In the genomic region with DNA sequence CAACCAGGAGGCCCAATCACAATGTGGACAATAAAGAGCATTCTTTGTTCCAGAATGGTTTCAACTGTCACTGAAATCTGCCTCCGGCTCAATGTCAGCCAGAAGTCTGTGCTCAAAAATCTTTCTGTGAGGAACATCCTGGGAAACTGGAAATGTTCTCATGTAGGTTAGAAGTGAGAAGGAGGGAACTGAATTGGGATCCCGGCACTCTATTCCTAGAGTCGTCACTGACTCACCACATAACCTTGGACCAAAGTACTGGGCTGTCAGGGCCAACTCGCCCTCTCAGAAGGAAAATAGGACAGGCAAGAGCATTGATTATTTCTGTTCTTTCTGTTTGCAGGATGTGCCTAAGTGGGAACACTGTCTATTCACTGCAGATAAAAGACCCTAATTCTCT, we compare ENCODE assay signal across 12 cellular contexts.
"Had no signal": no experiment of that assay in that cellular context is flagged by ENCODE, and none has a peak within 500 bp of the region (broad histone marks: within the 10 kb centered on the region; RNA-seq: fewer than 3 reads in every experiment).

No MANE protein-coding gene starts in this region.

- H3K9me3 ChIP-seq: lower lobe of right lung, right lobe of liver, tibial artery had no signal

- H3K4me1 ChIP-seq: lower lobe of right lung, right lobe of liver, tibial artery had no signal

- H3K27me3 ChIP-seq: hepatocyte, right lobe of liver, tibial artery had no signal

- H3K4me3 ChIP-seq: hepatocyte, lower lobe of right lung, right lobe of liver, SK-N-MC, tibial artery had no signal

- ATAC-seq: activated CD4-positive, alpha-beta T cell treated with anti-CD3 and anti-CD28 coated beads for 36 hours; lower lobe of right lung; stimulated activated naive B cell treated with anti-CD40 and anti-IgM and Interleukin-4, amounts not matched to agents 10 μg/mL and 1 μg/mL and 100 μg/mL, for 72 hours had no signal

- DNase-seq: activated CD4-positive, alpha-beta T cell treated with anti-CD3 and anti-CD28 coated beads for 36 hours; activated CD4-positive, alpha-beta T cell treated with anti-CD3 and anti-CD28 coated beads, Interleukin-2, amount 50 U/mL, for 48 hours; aorta; cortex of kidney; effector CD4-positive, alpha-beta T cell; islet precursor cell; lower lobe of right lung; right lobe of liver; stimulated activated naive B cell treated with anti-CD40 and anti-IgM and Interleukin-4, amounts not matched to agents 10 μg/mL and 1 μg/mL and 100 μg/mL, for 72 hours; tibial artery had no signal

- H3K36me3 ChIP-seq: lower lobe of right lung, right lobe of liver, tibial artery had no signal

- H3K27ac ChIP-seq: hepatocyte, lower lobe of right lung, right lobe of liver, SK-N-MC, tibial artery had no signal
